In the genomic region with DNA sequence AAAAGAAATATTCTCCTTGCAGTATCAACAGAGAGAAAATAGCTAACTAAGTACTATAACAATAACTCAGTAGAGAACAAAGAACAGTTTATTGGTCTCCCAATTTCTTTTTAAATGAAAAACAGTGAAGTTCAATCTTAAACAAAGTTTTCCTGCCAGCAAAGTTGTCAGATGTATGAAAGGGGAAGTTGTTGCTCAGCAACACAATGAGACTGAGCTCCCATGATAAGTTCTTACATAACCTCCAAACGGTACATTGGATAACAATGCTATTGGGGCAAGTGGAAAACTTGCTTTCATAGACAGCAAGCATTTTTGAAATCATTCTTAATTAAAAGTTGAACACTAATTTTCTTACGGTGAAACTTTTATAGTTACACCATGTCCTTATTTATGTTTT, we compare ENCODE assay signal across 16 cellular contexts.
"Had no signal": no experiment of that assay in that cellular context is flagged by ENCODE, and none has a peak within 500 bp of the region (broad histone marks: within the 10 kb centered on the region; RNA-seq: fewer than 3 reads in every experiment).

No MANE protein-coding gene starts in this region.

- DNase-seq: activated B cell treated with CpG ODN at 0.5 μM for 24 hours; activated CD4-positive, alpha-beta T cell treated with anti-CD3 and anti-CD28 coated beads, Interleukin-2, amount 10 ng/mL, durations not matched to agents 7 days and 5 days; activated CD8-positive, alpha-beta memory T cell treated with anti-CD3 and anti-CD28 coated beads for 24 hours; activated naive CD4-positive, alpha-beta T cell treated with Interleukin-2 at 50 U/mL for 16 hours; colonic mucosa; effector CD4-positive, alpha-beta T cell; heart right ventricle; left ventricle myocardium superior; mesendoderm; ovary; stimulated activated CD4-positive, alpha-beta T cell treated with anti-CD3 and anti-CD28 coated beads, Interleukin-15, amount 100 ng/mL, for 24 hours; stimulated activated CD4-positive, alpha-beta T cell treated with anti-CD3 and anti-CD28 coated beads, Interleukin-4, amount 100 ng/mL, for 24 hours; stimulated activated naive CD8-positive, alpha-beta T cell treated with anti-CD3 and anti-CD28 coated beads, Interleukin-15, amount 100 ng/mL, for 72 hours; T1000 had no signal

- H3K4me1 ChIP-seq: colonic mucosa, heart right ventricle had no signal

- H3K27ac ChIP-seq: colonic mucosa, heart right ventricle, ovary, thoracic aorta had no signal

- ATAC-seq: heart right ventricle; left ventricle myocardium superior; stimulated activated naive CD8-positive, alpha-beta T cell treated with anti-CD3 and anti-CD28 coated beads, Interleukin-15, amount 100 ng/mL, for 72 hours had no signal

- H3K4me3 ChIP-seq: colonic mucosa, heart right ventricle, ovary, thoracic aorta had no signal

- H3K36me3 ChIP-seq: colonic mucosa, heart right ventricle, ovary, thoracic aorta had no signal

- H3K4me3 Mint-ChIP-seq: activated B cell treated with CpG ODN at 0.5 μM for 24 hours; activated CD4-positive, alpha-beta T cell treated with anti-CD3 and anti-CD28 coated beads, Interleukin-2, amount 10 ng/mL, durations not matched to agents 7 days and 5 days; neural crest cell; stimulated activated naive CD8-positive, alpha-beta T cell treated with anti-CD3 and anti-CD28 coated beads, Interleukin-15, amount 100 ng/mL, for 72 hours had no signal

- H3K27ac Mint-ChIP-seq: activated B cell treated with CpG ODN at 0.5 μM for 24 hours; activated CD4-positive, alpha-beta T cell treated with anti-CD3 and anti-CD28 coated beads, Interleukin-2, amount 10 ng/mL, durations not matched to agents 7 days and 5 days; stimulated activated naive CD8-positive, alpha-beta T cell treated with anti-CD3 and anti-CD28 coated beads, Interleukin-15, amount 100 ng/mL, for 72 hours had no signal

- H3K9me3 ChIP-seq: colonic mucosa, ovary, thoracic aorta had no signal

- H3K4me1 Mint-ChIP-seq: activated B cell treated with CpG ODN at 0.5 μM for 24 hours; activated CD4-positive, alpha-beta T cell treated with anti-CD3 and anti-CD28 coated beads, Interleukin-2, amount 10 ng/mL, durations not matched to agents 7 days and 5 days; stimulated activated naive CD8-positive, alpha-beta T cell treated with anti-CD3 and anti-CD28 coated beads, Interleukin-15, amount 100 ng/mL, for 72 hours had no signal

- H3K27me3 ChIP-seq: colonic mucosa, heart right ventricle, ovary had no signal

- H3K27me3 Mint-ChIP-seq: activated B cell treated with CpG ODN at 0.5 μM for 24 hours; activated CD4-positive, alpha-beta T cell treated with anti-CD3 and anti-CD28 coated beads, Interleukin-2, amount 10 ng/mL, durations not matched to agents 7 days and 5 days; stimulated activated naive CD8-positive, alpha-beta T cell treated with anti-CD3 and anti-CD28 coated beads, Interleukin-15, amount 100 ng/mL, for 72 hours had no signal

- H3K9me3 Mint-ChIP-seq: activated B cell treated with CpG ODN at 0.5 μM for 24 hours; activated CD4-positive, alpha-beta T cell treated with anti-CD3 and anti-CD28 coated beads, Interleukin-2, amount 10 ng/mL, durations not matched to agents 7 days and 5 days; neural crest cell; stimulated activated naive CD8-positive, alpha-beta T cell treated with anti-CD3 and anti-CD28 coated beads, Interleukin-15, amount 100 ng/mL, for 72 hours had no signal
